11 cellular contexts compared by ENCODE assay signal in genomic region chr1:170162385-170163226, GRCh38. TPM values are rescaled to one million over a fixed set of nuclear protein-coding genes. Genes with fewer than 3 reads are reported as not detected.
DNase-seq lines count a peak whose midpoint lies in the region; ATAC-seq and TF ChIP-seq lines count a peak whose summit lies in the region.
"Had no signal": no experiment of that assay in that cellular context is flagged by ENCODE, and none has a peak within 500 bp of the region (broad histone marks: within the 10 kb centered on the region; RNA-seq: fewer than 3 reads in every experiment).

No MANE protein-coding gene starts in this region.

- H3K4me3 ChIP-seq in WERI-Rb-1 (ENCODE audit: low read depth, low read length) = no peak overlapping the region

- no peaks in the 10 kb centered on the region for H3K36me3 ChIP-seq in WERI-Rb-1

- CTCF ChIA-PET in HEK293T (lab: Yijun Ruan, JAX) = no interaction called here

- DNase-seq in ELR (ENCODE audit: low read depth) = peak; percentile 89
- peak; percentile 31 for DNase-seq in WERI-Rb-1
- peak; percentile 87 for DNase-seq in glomerular visceral epithelial cell (ENCODE audit: extremely low spot score)
- peak; percentile 73 for DNase-seq in posterior vena cava (ENCODE audit: low spot score)
- no peak for DNase-seq in DMS79 treated with DMSO at 0.1 percent for 48 hours (lab: John Stamatoyannopoulos, UW)
- DNase-seq in stimulated activated CD4-positive, alpha-beta T cell treated with anti-CD3 and anti-CD28 coated beads, Interleukin-2, amount 100 ng/mL, for 24 hours = no peak
- DNase-seq in HEK293T (ENCODE audit: extremely low spot score) = no peak
- DNase-seq: Caco-2, NCI-H1417, occipital lobe had no signal

- TF ChIP-seq CTCF in WERI-Rb-1 (IDR thresholded peaks at IDR 0.05; ENCODE audit: low read depth, low read length) = no peak

- intact Hi-C loops in posterior vena cava (cut with DNase I) = no loop called here

- POLR2A ChIA-PET in HEK293T (lab: Yijun Ruan, JAX) = no interaction called here

- no peaks in the 10 kb centered on the region for H3K9me3 ChIP-seq in WERI-Rb-1 (ENCODE audit: severe bottlenecking)
- H3K9me3 ChIP-seq: Caco-2 had no signal

- no peak overlapping the region for H3K27ac ChIP-seq in WERI-Rb-1

- ATAC-seq in GM21390 (IDR thresholded peaks at IDR 0.05; ENCODE audit: unreplicated experiment) = no peak

- H3K27me3 ChIP-seq in WERI-Rb-1 (ENCODE audit: insufficient read depth, low read depth, severe bottlenecking) = no peaks in the 10 kb centered on the region

TF ChIP-seq in HEK293T, 16 proteins besides CTCF, POLR2A, EP300 and RAD21:
- no peak for TF ChIP-seq HDGF (IDR thresholded peaks at IDR 0.05; ENCODE audit: borderline replicate concordance)
- TF ChIP-seq PKNOX1 (IDR thresholded peaks at IDR 0.05) = no peak
- no peak for TF ChIP-seq ZNF384 (IDR thresholded peaks at IDR 0.05)
- no peak for TF ChIP-seq SUZ12 (IDR thresholded peaks at IDR 0.05)
- TF ChIP-seq TARDBP (IDR thresholded peaks at IDR 0.05) = no peak
- no peak for TF ChIP-seq FOXK2 (IDR thresholded peaks at IDR 0.05)
- TF ChIP-seq LEF1 (IDR thresholded peaks at IDR 0.05; ENCODE audit: borderline replicate concordance) = no peak
- TF ChIP-seq ARNT (IDR thresholded peaks at IDR 0.05) = no peak
- TF ChIP-seq CTBP1 (IDR thresholded peaks at IDR 0.05; ENCODE audit: borderline replicate concordance) = no peak
- TF ChIP-seq ELF4 (IDR thresholded peaks at IDR 0.05) = no peak
- no peak for TF ChIP-seq BHLHE40 (IDR thresholded peaks at IDR 0.05; ENCODE audit: borderline replicate concordance)
- no peak for TF ChIP-seq L3MBTL2 (conservative IDR thresholded peaks at IDR 0.05)
- no peak for TF ChIP-seq FOXA1 (IDR thresholded peaks at IDR 0.05)

RNA-seq across cellular contexts. Expression of gene NTMT2, which starts 16.8 kb away (rescaled TPM):
- total RNA-seq in posterior vena cava = not detected
- total RNA-seq: Caco-2, occipital lobe had no signal

Comparison
In these comparisons a context has a peak if more than half of its experiments do, and no peak if none do; other contexts are left out.
1. DNase-seq: peak in ELR (single experiment), WERI-Rb-1 (single experiment), glomerular visceral epithelial cell (single experiment) and posterior vena cava (single experiment); none in DMS79 treated with DMSO at 0.1 percent for 48 hours (single experiment), stimulated activated CD4-positive, alpha-beta T cell treated with anti-CD3 and anti-CD28 coated beads, Interleukin-2, amount 100 ng/mL, for 24 hours (0 of 2) and HEK293T (single experiment).